Comparison of ENCODE assay signal across 25 cellular contexts in genomic region chr18:12010187-12010802, GRCh38. TPM values are rescaled to one million over a fixed set of nuclear protein-coding genes. Genes with fewer than 3 reads are reported as not detected.
DNase-seq lines count a peak whose midpoint lies in the region; ATAC-seq, FAIRE-seq and TF ChIP-seq lines count a peak whose summit lies in the region.
"Had no signal": no experiment of that assay in that cellular context is flagged by ENCODE, and none has a peak within 500 bp of the region (broad histone marks: within the 10 kb centered on the region; RNA-seq: fewer than 3 reads in every experiment).

No MANE protein-coding gene starts in this region.

- H3K27ac ChIP-seq in left ventricle myocardium inferior (replicated peaks) (peak overlapping the region; percentile 80), heart right ventricle (peak overlapping the region in 5 of 10 donors; percentile 25 to 83 (median 76)), K562 (ENCODE audit: extremely low read depth, low read depth, low read length) (no peak overlapping the region), Karpas-422 (ENCODE audit: low read length) (no peak overlapping the region)
- H3K27ac ChIP-seq: ascending aorta, esophagus muscularis mucosa, GM23248, SJCRH30 had no signal

- H3K9me3 ChIP-seq in left ventricle myocardium inferior (replicated peaks) (no peaks in the 10 kb centered on the region), heart right ventricle (no peaks in the 10 kb centered on the region), K562 (replicated peaks; ENCODE audit: control insufficient read depth, insufficient read depth, low read depth, low read length) (no peaks in the 10 kb centered on the region), mucosa of descending colon (no peaks in the 10 kb centered on the region), Karpas-422 (ENCODE audit: low read length) (no peaks in the 10 kb centered on the region)
- H3K9me3 ChIP-seq: ascending aorta, esophagus muscularis mucosa, SJCRH30 had no signal

- 0 out of 4 replicates have a peak, but pooled peaks of 1 of the 2 experiments have one; percentile 6 for TF ChIP-seq RAD21 in K562 (CRISPR knock-in tag; conservative IDR thresholded peaks at IDR 0.05 in 1 of 2, IDR thresholded peaks at IDR 0.05 in 1 of 2)

- H3K4me1 ChIP-seq in left ventricle myocardium inferior (peaks cover 47% of the 10 kb centered on the region), heart right ventricle (peaks cover 0 to 28% (median 10%) of the 10 kb centered on the region in 9 donors), K562 (replicated peaks in 1 of 2; ENCODE audit: control insufficient read depth in 2 of 2, insufficient read depth in 2 of 2, low read length in 2 of 2) (no peaks in the 10 kb centered on the region; a peak in 1 of 5 replicates), mucosa of descending colon (ENCODE audit: low read depth) (peaks cover 38% of the 10 kb centered on the region), Karpas-422 (ENCODE audit: low read length) (no peaks in the 10 kb centered on the region)
- H3K4me1 ChIP-seq: ascending aorta, SJCRH30 had no signal

- no peak for TF ChIP-seq EP300 in K562 (IDR thresholded peaks at IDR 0.05; ENCODE audit: low read length)

- FAIRE-seq in K562 (lab: Jason Lieb, UNC), result no peak

- H4K20me1 ChIP-seq in K562 (replicated peaks; ENCODE audit: control insufficient read depth, insufficient read depth, low read length) (peaks cover 5% of the 10 kb centered on the region; the same call in 1 of the 2 replicates), Karpas-422 (ENCODE audit: insufficient read depth, low read depth, low read length) (no peaks in the 10 kb centered on the region)

- in situ Hi-C loops in K562 (cut with MboI), result no loop called here

- H3K36me3 ChIP-seq in left ventricle myocardium inferior, result peaks cover 53% of the 10 kb centered on the region
- peaks cover 0 to 93% (median 0%) of the 10 kb centered on the region in 9 donors for H3K36me3 ChIP-seq in heart right ventricle
- H3K36me3 ChIP-seq in K562 (ENCODE audit: control insufficient read depth, insufficient read depth, low read length), result no peaks in the 10 kb centered on the region
- no peaks in the 10 kb centered on the region for H3K36me3 ChIP-seq in mucosa of descending colon (ENCODE audit: low read depth)
- no peaks in the 10 kb centered on the region for H3K36me3 ChIP-seq in Karpas-422 (ENCODE audit: insufficient read depth, low read length)
- H3K36me3 ChIP-seq: SJCRH30 had no signal

- 94 to 96% methylated on average over 14 of the region's 14 CpGs for WGBS in heart right ventricle, 2 donors
- 53% methylated on average over 12 of the region's 14 CpGs for WGBS in K562 (ENCODE audit: insufficient coverage, low coverage, missing lambda C conversion rate)

- BruUV-seq in K562 (replicated peaks; lab: Mats Ljungman, UMichigan), result no TSS peak

- H3K4me3 ChIP-seq in left ventricle myocardium inferior, result no peak overlapping the region
- no peak overlapping the region for H3K4me3 ChIP-seq in heart right ventricle
- H3K4me3 ChIP-seq in K562, result no peak overlapping the region
- no peak overlapping the region for H3K4me3 ChIP-seq in mucosa of descending colon
- H3K4me3 ChIP-seq in Karpas-422 (ENCODE audit: low read length), result no peak overlapping the region
- H3K4me3 ChIP-seq: ascending aorta, esophagus muscularis mucosa, GM23248, SJCRH30 had no signal

- H3K4me2 ChIP-seq in K562 (ENCODE audit: insufficient read depth, low read length) (no peak overlapping the region), Karpas-422 (ENCODE audit: low read depth, low read length, poor library complexity, severe bottlenecking) (no peak overlapping the region)

- DNase-seq in left ventricle myocardium inferior (no peak), heart right ventricle (no peak), K562 (ENCODE audit: extremely low read depth in 1 of 4, low spot score in 3 of 4) (no peak), mucosa of descending colon (peak in 2 of 3 donors; percentile 52 to 64), SKM-1 (lab: John Stamatoyannopoulos, UW; ENCODE audit: unreplicated experiment) (no peak), HuH-7.5 (ENCODE audit: low spot score) (no peak), Karpas-422 (no peak)
- DNase-seq in stimulated activated CD4-positive, alpha-beta T cell treated with anti-CD3 and anti-CD28 coated beads, Interleukin-1b, Interleukin-23, amount 100 ng/mL, for 48 hours, result no peak
- DNase-seq: activated CD4-positive, alpha-beta T cell treated with anti-CD3 and anti-CD28 coated beads for 36 hours; activated naive CD4-positive, alpha-beta T cell treated with anti-CD3 and anti-CD28 coated beads, Interleukin-2, amount 50 U/mL, for 16 hours; activated T-cell treated with anti-CD3 and anti-CD28 coated beads, Interleukin-2, amount 50 U/mL, for 48 hours; C1 segment of cervical spinal cord; Calu3; effector CD4-positive, alpha-beta T cell; GM23248; kidney glomerular epithelial cell; naive thymus-derived CD8-positive, alpha-beta T cell; NCI-H1417; NCI-H2227 treated with DMSO at 0.1 percent for 48 hours; NCI-H82; right cardiac atrium; SJCRH30 had no signal

- TF ChIP-seq POLR2A in K562 (conservative IDR thresholded peaks at IDR 0.05), result no peak

- CTCF ChIA-PET in K562 (lab: Yijun Ruan, JAX; ENCODE audit: low intra/inter-chr PET ratio), result no interaction called here

- TF ChIP-seq CTCF in left ventricle myocardium inferior (IDR thresholded peaks at IDR 0.05; ENCODE audit: borderline replicate concordance) (no peak), heart right ventricle (IDR thresholded peaks at IDR 0.05) (no peak), K562 (IDR thresholded peaks at IDR 0.05 in 2 of 3, conservative IDR thresholded peaks at IDR 0.05 in 1 of 3; ENCODE audit: insufficient read depth in 2 of 3, low read depth in 1 of 3, low read length in 3 of 3) (peak in 2 of 3 experiments; percentile 3 to 29; a peak in 2 of 6 replicates), mucosa of descending colon (IDR thresholded peaks at IDR 0.05) (no peak)

- POLR2A ChIA-PET in K562 (lab: Yijun Ruan, JAX), result interaction anchor here (1.5 kb wide), 1 partner anchor 30 kb away, joined by 6 read pairs; no protein-coding TSS in a partner anchor

- H3K9ac ChIP-seq in K562 (ENCODE audit: insufficient read depth in 1 of 2, low read depth in 2 of 2, low read length in 2 of 2) (no peak overlapping the region), Karpas-422 (ENCODE audit: low read length) (no peak overlapping the region)
- H3K9ac ChIP-seq: GM23248 had no signal

- H3K27me3 ChIP-seq in left ventricle myocardium inferior (ENCODE audit: low read depth) (no peaks in the 10 kb centered on the region), heart right ventricle (no peaks in the 10 kb centered on the region), K562 (ENCODE audit: control insufficient read depth in 2 of 2, insufficient read depth in 2 of 2, low read length in 2 of 2) (peaks cover 0 to 11% of the 10 kb centered on the region in 2 experiments; a peak in 1 of 5 replicates), Karpas-422 (ENCODE audit: low read length) (no peaks in the 10 kb centered on the region)
- H3K27me3 ChIP-seq: ascending aorta, esophagus muscularis mucosa, SJCRH30 had no signal

- no peaks in the 10 kb centered on the region for H3K9me1 ChIP-seq in K562 (ENCODE audit: control insufficient read depth, insufficient read depth, low read length)

- H3K9me2 ChIP-seq in Karpas-422 (replicated peaks; ENCODE audit: insufficient read depth, low read length), result no peaks in the 10 kb centered on the region

- H3K79me2 ChIP-seq in K562 (ENCODE audit: control insufficient read depth, insufficient read depth, low read length), result no peaks in the 10 kb centered on the region
- H3K79me2 ChIP-seq in Karpas-422 (ENCODE audit: low read length), result no peaks in the 10 kb centered on the region

- intact Hi-C loops in left ventricle myocardium inferior (cut with micrococcal nuclease), result no loop called here
- intact Hi-C loops in heart right ventricle (cut with DNase I), result no loop called here
- intact Hi-C loops in K562 (cut with micrococcal nuclease), result no loop called here
- intact Hi-C loops in mucosa of descending colon (cut with DNase I, micrococcal nuclease), result no loop called here

- no peak for ATAC-seq in heart right ventricle
- peak; percentile 29; the same call in 1 of the 3 replicates for ATAC-seq in K562
- ATAC-seq in mucosa of descending colon, result no peak
- ATAC-seq: activated CD4-positive, alpha-beta T cell treated with anti-CD3 and anti-CD28 coated beads for 36 hours; naive thymus-derived CD8-positive, alpha-beta T cell; Panc1; right cardiac atrium had no signal

- H2AFZ ChIP-seq in K562 (ENCODE audit: low read depth, low read length) (no peak overlapping the region), Karpas-422 (ENCODE audit: low read length) (no peak overlapping the region)
- H2AFZ ChIP-seq: GM23248 had no signal

TF ChIP-seq in K562, 482 proteins besides CTCF, POLR2A, EP300 and RAD21 (continues in another document):
- TF ChIP-seq GABPA (tag; conservative IDR thresholded peaks at IDR 0.05; ENCODE audit: low read depth), result no peak
- TF ChIP-seq ZFX (CRISPR knock-in tag; IDR thresholded peaks at IDR 0.05), result no peak
- TF ChIP-seq MTF1 (CRISPR knock-in tag; IDR thresholded peaks at IDR 0.05; ENCODE audit: borderline replicate concordance), result no peak
- no peak for TF ChIP-seq LEF1 (IDR thresholded peaks at IDR 0.05)
- TF ChIP-seq U2AF2 (optimal IDR thresholded peaks at IDR 0.05; ENCODE audit: low read depth, low read length), result no peak
- no peak for TF ChIP-seq ZNF507 (tag; conservative IDR thresholded peaks at IDR 0.05)

RNA-seq across cellular contexts. Expression of gene IMPA2, which starts 29.0 kb away (rescaled TPM):
- 51.5 TPM for total RNA-seq in left ventricle myocardium inferior
- total RNA-seq in heart right ventricle, result 10 to 100 TPM; 19.8 to 79.6 (median 32.2) TPM
- polyA plus RNA-seq in heart right ventricle, result 10 to 100 TPM; 17.6 to 41.9 TPM
- total RNA-seq in K562 (2011; cell fraction: chromatin; rRNA removed; ENCODE audit: low replicate concordance), result 4.3 and 7.6 TPM in 2 replicates
- 7.0 and 8.0 TPM in 2 replicates for total RNA-seq in K562 (2011; cell fraction: nucleolus; rRNA removed)
- total RNA-seq in K562 (2011; cell fraction: nucleoplasm; rRNA removed), result 8.5 and 8.9 TPM in 2 replicates
- total RNA-seq in K562 (2014; rRNA removed), result 8.3 and 10.2 TPM in 2 replicates
- 4.3 and 5.8 TPM in 2 replicates for total RNA-seq in K562 (2014; rRNA removed; fragmentation: Illumina TruSeq; extraction: Trizol)
- 5.2 and 5.7 TPM in 2 replicates for total RNA-seq in K562 (2015; rRNA removed; fragmentation: Illumina TruSeq; extraction: Trizol)
- 11.3 and 13.2 TPM in 2 replicates for total RNA-seq in K562 (2021)
- 3.4 and 3.5 TPM in 2 replicates for polyA plus RNA-seq in K562 (2011; rRNA removed)
- 4.0 and 6.5 TPM in 2 replicates for polyA plus RNA-seq in K562 (2011; cell fraction: cytosol; rRNA removed)
- 9.3 and 9.5 TPM in 2 replicates for polyA plus RNA-seq in K562 (2011; cell fraction: nucleus; rRNA removed)
- polyA plus RNA-seq in K562 (2012), result 9.5 and 12.2 TPM in 2 replicates
- 7.1 and 8.7 TPM in 2 replicates for polyA plus RNA-seq in K562 (2014; fragmentation: Illumina TruSeq; extraction: Trizol)
- polyA plus RNA-seq in K562 (2014; fragmentation: Nextera tagmentation; extraction: Ambion mirVana), result under 1 TPM; 0.62 to 0.98 TPM
- 3.9 and 10.6 TPM in 2 replicates for polyA plus RNA-seq in K562 (2014; rRNA removed)
- polyA minus RNA-seq in K562 (2011; rRNA and poly(A)+ RNA removed), result 1.7 and 2.3 TPM in 2 replicates
- polyA minus RNA-seq in K562 (2011; cell fraction: cytosol; rRNA and poly(A)+ RNA removed), result 2.2 and 2.7 TPM in 2 replicates
- polyA minus RNA-seq in K562 (2011; cell fraction: nucleus; rRNA and poly(A)+ RNA removed), result 2.3 and 4.4 TPM in 2 replicates
- total RNA-seq in mucosa of descending colon, result 100 to 1,000 TPM in 2 of 3 donors, 10 to 100 TPM in 1; 58.0 to 152 (median 117) TPM
- 0.89 and 2.1 TPM in 2 replicates for total RNA-seq in Karpas-422 (2014; rRNA removed; shearing (Covaris generic); ENCODE audit: low replicate concordance)

Comparison
In these comparisons a context has a peak if more than half of its experiments do, and no peak if none do; other contexts are left out.
1. DNase-seq: peak in mucosa of descending colon (2 of 3); none in left ventricle myocardium inferior (single experiment), heart right ventricle (0 of 2), K562 (0 of 4), SKM-1 (single experiment), HuH-7.5 (single experiment), stimulated activated CD4-positive, alpha-beta T cell treated with anti-CD3 and anti-CD28 coated beads, Interleukin-1b, Interleukin-23, amount 100 ng/mL, for 48 hours (single experiment) and Karpas-422 (single experiment).
2. CTCF ChIP-seq: peak in K562 (2 of 3); none in left ventricle myocardium inferior (single experiment), heart right ventricle (0 of 9) and mucosa of descending colon (single experiment).